In genomic region chr3:50612234-50612972, GRCh38 we compare ENCODE assay signal across 8 cellular contexts. TPM values are rescaled to one million over a fixed set of nuclear protein-coding genes. Genes with fewer than 3 reads are reported as not detected.
A peak's percentile ranks its signal among the peaks of the same experiment; 100 is the strongest.
DNase-seq lines count a peak whose midpoint lies in the region; ATAC-seq, FAIRE-seq and TF ChIP-seq lines count a peak whose summit lies in the region.

No MANE protein-coding gene starts in this region.

- peaks cover 44% of the 10 kb centered on the region for H3K4me1 ChIP-seq in HepG2 (ENCODE audit: insufficient read depth, low read length)
- H3K4me1 ChIP-seq in uterus, result peaks cover 0 to 14% of the 10 kb centered on the region in 2 donors

- H2AFZ ChIP-seq in HepG2 (ENCODE audit: low read length), result no peak overlapping the region

- peak overlapping the region; percentile 83 for H3K4me2 ChIP-seq in HepG2 (ENCODE audit: low read depth, low read length)

- in situ Hi-C loops in HepG2 (cut with HindIII; ENCODE audit: extremely low pct_ligation_motif_present, low pct_unique_long_range_greater_than_20kb), result loop anchor here (5.0 kb wide), 1 partner anchor 40 kb away; no protein-coding TSS in a partner anchor

- H3K9ac ChIP-seq in HepG2 (ENCODE audit: insufficient read depth, low read depth, low read length), result 0 out of 2 replicates have a peak overlapping the region, but pooled peaks have one; percentile 6

- DNase-seq in HepG2 (ENCODE audit: low spot score) (no peak), uterus (no peak), COLO829 (ENCODE audit: low spot score) (no peak)

- H3K27ac Mint-ChIP-seq in activated naive CD8-positive, alpha-beta T cell, result peak overlapping the region; percentile 100

- no peaks in the 10 kb centered on the region for H4K20me1 ChIP-seq in HepG2 (ENCODE audit: insufficient read depth, low read length)

- no peaks in the 10 kb centered on the region for H3K27me3 Mint-ChIP-seq in activated naive CD8-positive, alpha-beta T cell

- POLR2A ChIA-PET in HepG2 (lab: Yijun Ruan, JAX), result interaction anchor here (0.8 to 4.5 kb wide), 16 partner anchors 10 to 1059 kb away, joined by 3 to 101 read pairs (median 6); partner anchors contain the start of genes C3orf18, DCAF1, HEMK1 and MANF

- no peak for TF ChIP-seq CTCF in C4-2B (conservative IDR thresholded peaks at IDR 0.05)
- TF ChIP-seq CTCF in HepG2 (CRISPR knock-in tag; IDR thresholded peaks at IDR 0.05), result no peak
- TF ChIP-seq CTCF in uterus (IDR thresholded peaks at IDR 0.05), result no peak

- TF ChIP-seq POLR2A in HepG2 (IDR thresholded peaks at IDR 0.05; ENCODE audit: insufficient read depth in 1 of 2, low read depth in 2 of 2, low read length in 2 of 2), result no peak
- TF ChIP-seq POLR2A in uterus (IDR thresholded peaks at IDR 0.05), result no peak

- 4% methylated on average over 24 of the region's 31 CpGs for WGBS in HepG2 (ENCODE audit: low lambda C conversion rate)

- CTCF ChIA-PET in HepG2 (lab: Yijun Ruan, JAX; ENCODE audit: low intra/inter-chr PET ratio, low total read pairs), result interaction anchor here (8.0 kb wide), 1 partner anchor 41 kb away, joined by 182 read pairs; the partner anchor contains the start of gene HEMK1

- ATAC-seq in HG02588 (IDR thresholded peaks at IDR 0.05; ENCODE audit: unreplicated experiment) (peak; percentile 1), HepG2 (no peak), HG02610 (IDR thresholded peaks at IDR 0.05; ENCODE audit: unreplicated experiment) (no peak), GM18907 (IDR thresholded peaks at IDR 0.05; ENCODE audit: unreplicated experiment) (no peak)

- H3K36me3 ChIP-seq in HepG2 (replicated peaks in 1 of 2; ENCODE audit: control insufficient read depth in 1 of 2, insufficient read depth in 2 of 2, low read length in 2 of 2) (peaks cover 0 to 2% of the 10 kb centered on the region in 2 experiments; a peak in 1 of 5 replicates), uterus (no peaks in the 10 kb centered on the region)

- TF ChIP-seq EP300 in HepG2 (IDR thresholded peaks at IDR 0.05; ENCODE audit: low read depth in 2 of 2, low read length in 2 of 2) (no peak), HepG2 (CRISPR knock-in tag; IDR thresholded peaks at IDR 0.05; ENCODE audit: borderline replicate concordance) (no peak)

- BruUV-seq in HepG2 (replicated peaks; lab: Mats Ljungman, UMichigan), result no TSS peak

- intact Hi-C loops in HepG2 (cut with micrococcal nuclease; ENCODE audit: unreplicated experiment) (loop anchor here (10.0 kb wide), 1 partner anchor 352 kb away; no protein-coding TSS in a partner anchor), uterus (cut with DNase I; ENCODE audit: low total_unique reads) (no loop called here)

- no peaks in the 10 kb centered on the region for H3K9me3 ChIP-seq in HepG2 (ENCODE audit: low read length)
- H3K9me3 ChIP-seq in uterus, result no peaks in the 10 kb centered on the region

- H3K9me3 Mint-ChIP-seq in activated naive CD8-positive, alpha-beta T cell (ENCODE audit: low read depth), result no peaks in the 10 kb centered on the region

- H3K27me3 ChIP-seq in HepG2 (ENCODE audit: control insufficient read depth in 1 of 2, insufficient read depth in 2 of 2, low read length in 2 of 2) (peaks cover 0 to 10% of the 10 kb centered on the region in 2 experiments; a peak in 1 of 5 replicates), uterus (no peaks in the 10 kb centered on the region)

- H3K4me3 ChIP-seq in HepG2 (replicated peaks in 1 of 3; ENCODE audit: insufficient read depth in 1 of 3, low read depth in 2 of 3, low read length in 3 of 3), result peak overlapping the region; percentile 29 to 76 (median 47); a peak in 5 of 6 replicates
- H3K4me3 ChIP-seq in uterus, result peak overlapping the region; percentile 68 to 71

- FAIRE-seq in HepG2 (lab: Jason Lieb, UNC), result no peak

- no peak for TF ChIP-seq RAD21 in HepG2 (CRISPR knock-in tag; IDR thresholded peaks at IDR 0.05)

- H3K27ac ChIP-seq in C4-2B (peak overlapping the region; percentile 70), HepG2 (ENCODE audit: extremely low read length, insufficient read depth, low read length) (no peak overlapping the region), uterus (peak overlapping the region; percentile 67 to 85)

- H3K79me2 ChIP-seq in HepG2 (ENCODE audit: insufficient read depth, low read length), result no peaks in the 10 kb centered on the region

- H3K4me1 Mint-ChIP-seq in activated naive CD8-positive, alpha-beta T cell (ENCODE audit: low read depth), result peaks cover 49% of the 10 kb centered on the region

- H3K4me3 Mint-ChIP-seq in activated naive CD8-positive, alpha-beta T cell, result peak overlapping the region; percentile 97

- peaks cover 34% of the 10 kb centered on the region for H3K36me3 Mint-ChIP-seq in activated naive CD8-positive, alpha-beta T cell

RNA-seq across cellular contexts. Expression of gene CISH, which starts 0.8 kb away (rescaled TPM):
- total RNA-seq in HepG2 (2016; rRNA removed; fragmentation: Illumina TruSeq; extraction: Trizol) (0.73 and 0.91 TPM in 2 replicates), uterus (10 to 100 TPM in 1 of 4 donors, 1 to 10 TPM in 2, not detected in 1; 2.1 to 12.3 (median 5.6) TPM)
- total RNA-seq in HepG2 (2016; cell fraction: cytosol; rRNA removed; fragmentation: Illumina TruSeq; extraction: Trizol; ENCODE audit: low read depth), result 0.20 and 0.44 TPM in 2 replicates
- 0.82 and 1.2 TPM in 2 replicates for total RNA-seq in HepG2 (2016; cell fraction: insoluble cytoplasmic fraction; rRNA removed; fragmentation: Illumina TruSeq; extraction: Trizol)
- 1.2 and 1.4 TPM in 2 replicates for total RNA-seq in HepG2 (2016; cell fraction: membrane; rRNA removed; fragmentation: Illumina TruSeq; extraction: Trizol)
- total RNA-seq in HepG2 (2016; cell fraction: nucleus; rRNA removed; fragmentation: Illumina TruSeq; extraction: Trizol), result 0.81 and 0.85 TPM in 2 replicates
- 1.5 and 2.8 TPM in 2 replicates for polyA plus RNA-seq in HepG2 (2011; rRNA removed)
- 1.5 and 1.7 TPM in 2 replicates for polyA plus RNA-seq in HepG2 (2011; cell fraction: cytosol; rRNA removed)
- polyA plus RNA-seq in HepG2 (2011; cell fraction: nucleus; rRNA removed), result 4.4 and 7.4 TPM in 2 replicates
- 2.1 and 2.9 TPM in 2 replicates for polyA plus RNA-seq in HepG2 (2012)
- 0.21 and 0.27 TPM in 2 replicates for polyA plus RNA-seq in HepG2 (2016; cell fraction: cytosol; fragmentation: Illumina TruSeq; extraction: Trizol; ENCODE audit: low read depth)
- 1.9 and 2.2 TPM in 2 replicates for polyA plus RNA-seq in HepG2 (2016; cell fraction: insoluble cytoplasmic fraction; fragmentation: Illumina TruSeq; extraction: Trizol; ENCODE audit: low read depth)
- 0.84 and 1.0 TPM in 2 replicates for polyA plus RNA-seq in HepG2 (2016; cell fraction: membrane; fragmentation: Illumina TruSeq; extraction: Trizol; ENCODE audit: low read depth)
- polyA plus RNA-seq in HepG2 (2016; cell fraction: nucleus; fragmentation: Illumina TruSeq; extraction: Trizol; ENCODE audit: insufficient read depth, low read depth), result 1.9 and 3.2 TPM in 2 replicates
- polyA minus RNA-seq in HepG2 (2011; rRNA and poly(A)+ RNA removed; ENCODE audit: low replicate concordance), result 1.9 and 6.3 TPM in 2 replicates
- polyA minus RNA-seq in HepG2 (2011; cell fraction: cytosol; rRNA and poly(A)+ RNA removed), result 1.6 and 2.8 TPM in 2 replicates
- polyA minus RNA-seq in HepG2 (2011; cell fraction: nucleus; rRNA and poly(A)+ RNA removed), result 2.6 and 4.6 TPM in 2 replicates

RNA-seq across cellular contexts. Expression of gene MAPKAPK3, which starts 4.5 kb away (rescaled TPM):
- 41.2 and 48.5 TPM in 2 replicates for total RNA-seq in HepG2 (2016; rRNA removed; fragmentation: Illumina TruSeq; extraction: Trizol)
- total RNA-seq in HepG2 (2016; cell fraction: cytosol; rRNA removed; fragmentation: Illumina TruSeq; extraction: Trizol; ENCODE audit: low read depth), result 18.9 and 21.3 TPM in 2 replicates
- total RNA-seq in HepG2 (2016; cell fraction: insoluble cytoplasmic fraction; rRNA removed; fragmentation: Illumina TruSeq; extraction: Trizol), result 40.5 and 43.9 TPM in 2 replicates
- 51.7 and 60.5 TPM in 2 replicates for total RNA-seq in HepG2 (2016; cell fraction: membrane; rRNA removed; fragmentation: Illumina TruSeq; extraction: Trizol)
- total RNA-seq in HepG2 (2016; cell fraction: nucleus; rRNA removed; fragmentation: Illumina TruSeq; extraction: Trizol), result 21.2 and 24.7 TPM in 2 replicates
- 39.9 and 46.2 TPM in 2 replicates for polyA plus RNA-seq in HepG2 (2011; rRNA removed)
- 40.2 and 41.3 TPM in 2 replicates for polyA plus RNA-seq in HepG2 (2011; cell fraction: cytosol; rRNA removed)
- 23.0 and 28.1 TPM in 2 replicates for polyA plus RNA-seq in HepG2 (2011; cell fraction: nucleus; rRNA removed)
- polyA plus RNA-seq in HepG2 (2012), result 21.8 and 22.2 TPM in 2 replicates
- 23.5 and 31.3 TPM in 2 replicates for polyA plus RNA-seq in HepG2 (2016; cell fraction: cytosol; fragmentation: Illumina TruSeq; extraction: Trizol; ENCODE audit: low read depth)
- polyA plus RNA-seq in HepG2 (2016; cell fraction: insoluble cytoplasmic fraction; fragmentation: Illumina TruSeq; extraction: Trizol; ENCODE audit: low read depth), result 53.8 and 56.3 TPM in 2 replicates
- 50.2 and 54.3 TPM in 2 replicates for polyA plus RNA-seq in HepG2 (2016; cell fraction: membrane; fragmentation: Illumina TruSeq; extraction: Trizol; ENCODE audit: low read depth)
- polyA plus RNA-seq in HepG2 (2016; cell fraction: nucleus; fragmentation: Illumina TruSeq; extraction: Trizol; ENCODE audit: insufficient read depth, low read depth), result 31.0 and 31.6 TPM in 2 replicates
- polyA minus RNA-seq in HepG2 (2011; rRNA and poly(A)+ RNA removed; ENCODE audit: low replicate concordance), result 48.5 and 89.7 TPM in 2 replicates
- polyA minus RNA-seq in HepG2 (2011; cell fraction: cytosol; rRNA and poly(A)+ RNA removed), result 15.7 and 16.5 TPM in 2 replicates
- 13.4 and 16.9 TPM in 2 replicates for polyA minus RNA-seq in HepG2 (2011; cell fraction: nucleus; rRNA and poly(A)+ RNA removed)
- 10 to 100 TPM; 22.0 to 39.1 (median 29.0) TPM for total RNA-seq in uterus

RNA-seq across cellular contexts. Expression of gene HEMK1, which starts 43.1 kb away (rescaled TPM):
- total RNA-seq in HepG2 (2016; rRNA removed; fragmentation: Illumina TruSeq; extraction: Trizol) (6.3 and 9.8 TPM in 2 replicates), uterus (10 to 100 TPM in 2 of 4 donors, 1 to 10 TPM in 1, under 1 TPM in 1; 0.77 to 26.5 (median 11.4) TPM)
- 3.3 and 3.8 TPM in 2 replicates for total RNA-seq in HepG2 (2016; cell fraction: cytosol; rRNA removed; fragmentation: Illumina TruSeq; extraction: Trizol; ENCODE audit: low read depth)
- total RNA-seq in HepG2 (2016; cell fraction: insoluble cytoplasmic fraction; rRNA removed; fragmentation: Illumina TruSeq; extraction: Trizol), result 4.7 and 8.7 TPM in 2 replicates
- 6.7 and 7.4 TPM in 2 replicates for total RNA-seq in HepG2 (2016; cell fraction: membrane; rRNA removed; fragmentation: Illumina TruSeq; extraction: Trizol)
- 10.1 and 13.3 TPM in 2 replicates for total RNA-seq in HepG2 (2016; cell fraction: nucleus; rRNA removed; fragmentation: Illumina TruSeq; extraction: Trizol)
- polyA plus RNA-seq in HepG2 (2011; rRNA removed), result 12.6 and 16.2 TPM in 2 replicates
- 6.7 and 8.8 TPM in 2 replicates for polyA plus RNA-seq in HepG2 (2011; cell fraction: cytosol; rRNA removed)
- polyA plus RNA-seq in HepG2 (2011; cell fraction: nucleus; rRNA removed), result 54.5 and 63.4 TPM in 2 replicates
- polyA plus RNA-seq in HepG2 (2012), result 7.1 and 8.2 TPM in 2 replicates
- 4.2 and 5.6 TPM in 2 replicates for polyA plus RNA-seq in HepG2 (2016; cell fraction: cytosol; fragmentation: Illumina TruSeq; extraction: Trizol; ENCODE audit: low read depth)
- polyA plus RNA-seq in HepG2 (2016; cell fraction: insoluble cytoplasmic fraction; fragmentation: Illumina TruSeq; extraction: Trizol; ENCODE audit: low read depth), result 3.7 and 6.3 TPM in 2 replicates
- 4.9 TPM in 2 replicates for polyA plus RNA-seq in HepG2 (2016; cell fraction: membrane; fragmentation: Illumina TruSeq; extraction: Trizol; ENCODE audit: low read depth)
- 20.5 and 21.1 TPM in 2 replicates for polyA plus RNA-seq in HepG2 (2016; cell fraction: nucleus; fragmentation: Illumina TruSeq; extraction: Trizol; ENCODE audit: insufficient read depth, low read depth)
- polyA minus RNA-seq in HepG2 (2011; rRNA and poly(A)+ RNA removed; ENCODE audit: low replicate concordance), result 15.2 and 19.7 TPM in 2 replicates
- polyA minus RNA-seq in HepG2 (2011; cell fraction: cytosol; rRNA and poly(A)+ RNA removed), result 2.2 and 4.5 TPM in 2 replicates
- 25.0 and 25.6 TPM in 2 replicates for polyA minus RNA-seq in HepG2 (2011; cell fraction: nucleus; rRNA and poly(A)+ RNA removed)

RNA-seq across cellular contexts. Expression of gene C3orf18, which starts 44.9 kb away (rescaled TPM):
- 1.2 and 1.6 TPM in 2 replicates for total RNA-seq in HepG2 (2016; rRNA removed; fragmentation: Illumina TruSeq; extraction: Trizol)
- 1.2 and 1.5 TPM in 2 replicates for total RNA-seq in HepG2 (2016; cell fraction: cytosol; rRNA removed; fragmentation: Illumina TruSeq; extraction: Trizol; ENCODE audit: low read depth)
- 0.88 and 1.5 TPM in 2 replicates for total RNA-seq in HepG2 (2016; cell fraction: insoluble cytoplasmic fraction; rRNA removed; fragmentation: Illumina TruSeq; extraction: Trizol)
- total RNA-seq in HepG2 (2016; cell fraction: membrane; rRNA removed; fragmentation: Illumina TruSeq; extraction: Trizol), result 2.2 and 3.1 TPM in 2 replicates
- total RNA-seq in HepG2 (2016; cell fraction: nucleus; rRNA removed; fragmentation: Illumina TruSeq; extraction: Trizol), result 0.97 and 1.1 TPM in 2 replicates
- 4.6 and 4.8 TPM in 2 replicates for polyA plus RNA-seq in HepG2 (2011; rRNA removed)
- 3.8 and 4.2 TPM in 2 replicates for polyA plus RNA-seq in HepG2 (2011; cell fraction: cytosol; rRNA removed)
- polyA plus RNA-seq in HepG2 (2011; cell fraction: nucleus; rRNA removed), result 8.1 and 8.7 TPM in 2 replicates
- 1.7 and 1.8 TPM in 2 replicates for polyA plus RNA-seq in HepG2 (2012)
- 1.5 and 1.8 TPM in 2 replicates for polyA plus RNA-seq in HepG2 (2016; cell fraction: cytosol; fragmentation: Illumina TruSeq; extraction: Trizol; ENCODE audit: low read depth)
- polyA plus RNA-seq in HepG2 (2016; cell fraction: insoluble cytoplasmic fraction; fragmentation: Illumina TruSeq; extraction: Trizol; ENCODE audit: low read depth), result 0.85 and 1.2 TPM in 2 replicates
- polyA plus RNA-seq in HepG2 (2016; cell fraction: membrane; fragmentation: Illumina TruSeq; extraction: Trizol; ENCODE audit: low read depth), result 2.3 and 2.4 TPM in 2 replicates
- 1.6 and 2.3 TPM in 2 replicates for polyA plus RNA-seq in HepG2 (2016; cell fraction: nucleus; fragmentation: Illumina TruSeq; extraction: Trizol; ENCODE audit: insufficient read depth, low read depth)
- 6.2 and 6.4 TPM in 2 replicates for polyA minus RNA-seq in HepG2 (2011; rRNA and poly(A)+ RNA removed; ENCODE audit: low replicate concordance)
- 1.5 and 2.3 TPM in 2 replicates for polyA minus RNA-seq in HepG2 (2011; cell fraction: cytosol; rRNA and poly(A)+ RNA removed)
- 1.8 and 3.5 TPM in 2 replicates for polyA minus RNA-seq in HepG2 (2011; cell fraction: nucleus; rRNA and poly(A)+ RNA removed)
- total RNA-seq in uterus, result 10 to 100 TPM in 3 of 4 donors, 1 to 10 TPM in 1; 7.1 to 21.0 (median 20.7) TPM
